Comparison of ENCODE assay signal across 13 cellular contexts in genomic region chr15:41013698-41014414, GRCh38.
A peak's percentile ranks its signal among the peaks of the same experiment; 100 is the strongest.
DNase-seq lines count a peak whose midpoint lies in the region; ATAC-seq, FAIRE-seq and TF ChIP-seq lines count a peak whose summit lies in the region.
"Had no signal": no experiment of that assay in that cellular context is flagged by ENCODE, and none has a peak within 500 bp of the region (broad histone marks: within the 10 kb centered on the region; RNA-seq: fewer than 3 reads in every experiment).

No MANE protein-coding gene starts in this region.

- H3K27me3 Mint-ChIP-seq in activated B cell treated with CpG ODN at 0.5 μM for 24 hours, result no peaks in the 10 kb centered on the region

- H3K36me3 ChIP-seq in psoas muscle (ENCODE audit: insufficient read depth in 1 of 2, low read depth in 1 of 2), result peaks cover 3 to 72% of the 10 kb centered on the region in 2 donors
- H3K36me3 ChIP-seq in heart right ventricle, result peaks cover 0 to 87% (median 18%) of the 10 kb centered on the region in 9 donors
- H3K36me3 ChIP-seq in aorta (ENCODE audit: control insufficient read depth in 1 of 2, insufficient read depth in 2 of 2, low read length in 1 of 2), result no peaks in the 10 kb centered on the region

- peak; percentile 84 for FAIRE-seq in GM12891 (lab: Jason Lieb, UNC)

- H3K9me3 Mint-ChIP-seq in activated B cell treated with CpG ODN at 0.5 μM for 24 hours, result no peaks in the 10 kb centered on the region

- H3K27me3 ChIP-seq in psoas muscle (ENCODE audit: insufficient read depth in 3 of 3, low read length in 2 of 3) (no peaks in the 10 kb centered on the region), heart right ventricle (no peaks in the 10 kb centered on the region), aorta (ENCODE audit: control insufficient read depth in 1 of 2, insufficient read depth in 2 of 2, low read length in 1 of 2) (no peaks in the 10 kb centered on the region)
- H3K27me3 ChIP-seq: gastroesophageal sphincter had no signal

- WGBS in psoas muscle, 3 donors, result 41 to 56% (median 52%) methylated on average over 3 of the region's 3 CpGs
- WGBS in heart right ventricle, 2 donors, result 45 to 48% methylated on average over 3 of the region's 3 CpGs
- WGBS in aorta, 2 donors, result 57 to 68% methylated on average over 3 of the region's 3 CpGs

- POLR2A ChIA-PET in activated B cell treated with CpG ODN at 0.5 μM for 24 hours (lab: Charles Lee), result interaction anchor here (1.4 to 1.5 kb wide), 2 partner anchors 61 to 107 kb away, joined by 3 to 4 read pairs; partner anchors contain the start of gene CHAC1

- DNase-seq in GM12891 (ENCODE audit: insufficient read length, low spot score) (peak; percentile 8), activated B cell treated with CpG ODN at 0.5 μM for 24 hours (no peak), psoas muscle (no peak), heart right ventricle (no peak), glomerular visceral epithelial cell (ENCODE audit: extremely low spot score) (no peak), aorta (no peak)
- DNase-seq: activated CD4-positive, alpha-beta T cell treated with anti-CD3 and anti-CD28 coated beads for 4 hours; activated gamma-delta T cell treated with Interleukin-2 at 50 U/mL for 16 hours; Calu3; NCI-H524 treated with DMSO at 0.1 percent for 48 hours had no signal

- H3K4me1 ChIP-seq in psoas muscle, result peaks cover 15% of the 10 kb centered on the region
- H3K4me1 ChIP-seq in heart right ventricle, result peaks cover 0 to 58% (median 32%) of the 10 kb centered on the region in 9 donors
- peaks cover 0 to 2% of the 10 kb centered on the region in 2 donors for H3K4me1 ChIP-seq in aorta (ENCODE audit: control insufficient read depth in 1 of 2, insufficient read depth in 2 of 2, low read length in 2 of 2)

- peaks cover 23% of the 10 kb centered on the region for H3K4me1 Mint-ChIP-seq in activated B cell treated with CpG ODN at 0.5 μM for 24 hours

- H3K9me3 ChIP-seq in psoas muscle, result no peaks in the 10 kb centered on the region
- H3K9me3 ChIP-seq in heart right ventricle, result no peaks in the 10 kb centered on the region
- H3K9me3 ChIP-seq in aorta (ENCODE audit: control insufficient read depth, low read length), result no peaks in the 10 kb centered on the region
- H3K9me3 ChIP-seq: gastroesophageal sphincter had no signal

- ATAC-seq in HG02759 (IDR thresholded peaks at IDR 0.05; ENCODE audit: unreplicated experiment), result peak; percentile 43
- ATAC-seq in activated B cell treated with CpG ODN at 0.5 μM for 24 hours (ENCODE audit: low read depth), result peak; percentile 61
- peak in 3 of 4 donors; percentile 44 to 55 (median 46) for ATAC-seq in psoas muscle
- no peak for ATAC-seq in heart right ventricle
- ATAC-seq in HG03457 (IDR thresholded peaks at IDR 0.05; ENCODE audit: unreplicated experiment), result no peak
- ATAC-seq in aorta (ENCODE audit: low FRiP score), result no peak
- ATAC-seq: gastroesophageal sphincter had no signal

- H3K27ac ChIP-seq in psoas muscle (peak overlapping the region; percentile 30), heart right ventricle (peak overlapping the region in 2 of 10 donors; percentile 8 to 12), aorta (ENCODE audit: low read depth in 1 of 2, low read length in 2 of 2) (no peak overlapping the region)
- H3K27ac ChIP-seq: gastroesophageal sphincter had no signal

- peaks cover 77% of the 10 kb centered on the region for H3K36me3 Mint-ChIP-seq in activated B cell treated with CpG ODN at 0.5 μM for 24 hours (ENCODE audit: low read depth)

- TF ChIP-seq CTCF in activated B cell treated with CpG ODN at 0.5 μM for 24 hours (IDR thresholded peaks at IDR 0.05) (no peak), psoas muscle (IDR thresholded peaks at IDR 0.05) (no peak), heart right ventricle (IDR thresholded peaks at IDR 0.05) (no peak)

- no peak overlapping the region for H3K4me3 Mint-ChIP-seq in activated B cell treated with CpG ODN at 0.5 μM for 24 hours

- intact Hi-C loops in activated B cell treated with CpG ODN at 0.5 μM for 24 hours (cut with micrococcal nuclease), result loop anchor here (2.0 to 5.0 kb wide), 2 partner anchors 72 to 109 kb away; no protein-coding TSS in a partner anchor
- intact Hi-C loops in psoas muscle (cut with DNase I), result no loop called here
- intact Hi-C loops in heart right ventricle (cut with DNase I), result loop anchor here in 2 of 10 donors (5.0 to 10.0 kb wide), 2 partner anchors 67 to 69 kb away; no protein-coding TSS in a partner anchor
- intact Hi-C loops in aorta (cut with DNase I), result no loop called here

- CTCF ChIA-PET in activated B cell treated with CpG ODN at 0.5 μM for 24 hours (lab: Charles Lee), result interaction anchor here (1.0 to 1.4 kb wide), 3 partner anchors 108 to 156 kb away, joined by 3 to 6 read pairs (median 4); no protein-coding TSS in a partner anchor

- TF ChIP-seq POLR2A in GM12891 (IDR thresholded peaks at IDR 0.05; ENCODE audit: low read depth, low read length), result no peak

- H3K4me3 ChIP-seq in psoas muscle (no peak overlapping the region), heart right ventricle (no peak overlapping the region), aorta (ENCODE audit: low read length in 2 of 2) (no peak overlapping the region)
- H3K4me3 ChIP-seq: gastroesophageal sphincter had no signal

- H3K27ac Mint-ChIP-seq in activated B cell treated with CpG ODN at 0.5 μM for 24 hours, result no peak overlapping the region

TF ChIP-seq in GM12891, 5 proteins besides CTCF, POLR2A, EP300 and RAD21:
- TF ChIP-seq SPI1 (IDR thresholded peaks at IDR 0.05; ENCODE audit: low read depth, low read length) (peak; percentile 87), POLR2AphosphoS5 (IDR thresholded peaks at IDR 0.05; ENCODE audit: low read depth, low read length) (no peak)

Comparison
In these comparisons a context has a peak if more than half of its experiments do, and no peak if none do; other contexts are left out.
1. ATAC-seq: peak in HG02759 (single experiment), activated B cell treated with CpG ODN at 0.5 μM for 24 hours (single experiment) and psoas muscle (3 of 4); none in heart right ventricle (0 of 8), HG03457 (single experiment) and aorta (single experiment).